ENCODE assay signal across 27 cellular contexts in genomic region chr21:14587266-14587665, GRCh38. TPM values are rescaled to one million over a fixed set of nuclear protein-coding genes. Genes with fewer than 3 reads are reported as not detected.
"Had no signal": no experiment of that assay in that cellular context is flagged by ENCODE, and none has a peak within 500 bp of the region (broad histone marks: within the 10 kb centered on the region; RNA-seq: fewer than 3 reads in every experiment).

No MANE protein-coding gene starts in this region.

- DNase-seq: activated CD4-positive, alpha-beta T cell treated with anti-CD3 and anti-CD28 coated beads for 36 hours; activated CD4-positive, alpha-beta T cell treated with anti-CD3 and anti-CD28 coated beads, Interleukin-2, amount 10 ng/mL, durations not matched to agents 7 days and 5 days; activated CD4-positive, alpha-beta T cell treated with anti-CD3 and anti-CD28 coated beads, Interleukin-2, amount 50 U/mL, for 48 hours; activated CD4-positive, CD25-positive, alpha-beta regulatory T cell; activated CD4-positive, CD25-positive, alpha-beta regulatory T cell treated with anti-CD3 and anti-CD28 coated beads, Interleukin-2, amount 50 U/mL, for 72 hours; activated CD8-positive, alpha-beta memory T cell treated with anti-CD3 and anti-CD28 coated beads for 24 hours; activated CD8-positive, alpha-beta T cell treated with anti-CD3 and anti-CD28 coated beads for 36 hours; activated effector memory CD4-positive, alpha-beta T cell treated with anti-CD3 and anti-CD28 coated beads, Interleukin-2, amount 50 U/mL, for 16 hours; activated naive CD4-positive, alpha-beta T cell treated with anti-CD3 and anti-CD28 coated beads for 36 hours; activated T-cell treated with anti-CD3 and anti-CD28 coated beads, Interleukin-2, amount 50 U/mL, for 4 hours; amniotic stem cell; anterior cingulate cortex; brain microvascular endothelial cell; colonic mucosa; effector CD8-positive, alpha-beta T cell; esophagus squamous epithelium; foreskin melanocyte; head of caudate nucleus; T-helper 2 cell had no signal

- H3K4me3 Mint-ChIP-seq: activated CD4-positive, alpha-beta T cell treated with anti-CD3 and anti-CD28 coated beads for 36 hours; activated CD4-positive, alpha-beta T cell treated with anti-CD3 and anti-CD28 coated beads, Interleukin-2, amount 10 ng/mL, durations not matched to agents 7 days and 5 days; activated CD8-positive, alpha-beta T cell treated with anti-CD3 and anti-CD28 coated beads for 36 hours; activated naive CD4-positive, alpha-beta T cell treated with anti-CD3 and anti-CD28 coated beads for 36 hours; activated naive CD8-positive, alpha-beta T cell; activated T-cell treated with anti-CD3 and anti-CD28 coated beads, Interleukin-2, amount 50 U/mL, for 4 hours had no signal

- H3K9me3 ChIP-seq: colonic mucosa, esophagus squamous epithelium had no signal

- H3K27ac Mint-ChIP-seq: activated CD4-positive, alpha-beta T cell treated with anti-CD3 and anti-CD28 coated beads for 36 hours; activated CD4-positive, alpha-beta T cell treated with anti-CD3 and anti-CD28 coated beads, Interleukin-2, amount 10 ng/mL, durations not matched to agents 7 days and 5 days; activated CD8-positive, alpha-beta T cell treated with anti-CD3 and anti-CD28 coated beads for 36 hours; activated naive CD4-positive, alpha-beta T cell treated with anti-CD3 and anti-CD28 coated beads for 36 hours; activated naive CD8-positive, alpha-beta T cell; activated T-helper 2 cell treated with anti-CD3 and anti-CD28 coated beads, Interferon-gamma antibody, Interleukin-2, Interleukin-4, amounts not matched to agents 10 μg/mL and 5 μg/mL and 100 μg/mL, durations not matched to agents 14 hours and 24 hours and 36 hours had no signal

- H3K4me3 ChIP-seq: colonic mucosa, esophagus squamous epithelium had no signal

- FAIRE-seq: astrocyte, bronchial epithelial cell, endometrium, endothelial cell of umbilical vein had no signal

- H3K9me3 Mint-ChIP-seq: activated naive CD4-positive, alpha-beta T cell treated with anti-CD3 and anti-CD28 coated beads for 36 hours; activated T-cell treated with anti-CD3 and anti-CD28 coated beads, Interleukin-2, amount 50 U/mL, for 4 hours had no signal

- H3K27me3 Mint-ChIP-seq: activated CD4-positive, alpha-beta T cell treated with anti-CD3 and anti-CD28 coated beads for 36 hours; activated CD4-positive, alpha-beta T cell treated with anti-CD3 and anti-CD28 coated beads, Interleukin-2, amount 10 ng/mL, durations not matched to agents 7 days and 5 days; activated CD8-positive, alpha-beta T cell treated with anti-CD3 and anti-CD28 coated beads for 36 hours; activated naive CD8-positive, alpha-beta T cell had no signal

- H3K4me1 ChIP-seq: colonic mucosa had no signal

- H3K36me3 ChIP-seq: brain microvascular endothelial cell, colonic mucosa, esophagus squamous epithelium had no signal

- H3K27ac ChIP-seq: brain microvascular endothelial cell, colonic mucosa, epithelial cell of prostate, esophagus squamous epithelium had no signal

- ATAC-seq: activated CD4-positive, alpha-beta T cell treated with anti-CD3 and anti-CD28 coated beads for 36 hours; activated CD8-positive, alpha-beta T cell treated with anti-CD3 and anti-CD28 coated beads for 36 hours; activated T-cell treated with anti-CD3 and anti-CD28 coated beads, Interleukin-2, amount 50 U/mL, for 4 hours had no signal

- H3K27me3 ChIP-seq: brain microvascular endothelial cell, colonic mucosa, esophagus squamous epithelium had no signal

RNA-seq across cellular contexts. Expression of gene SAMSN1, which starts 41.2 kb away (rescaled TPM):
- total RNA-seq: fibroblast of lung had no signal
- polyA plus RNA-seq: fibroblast of lung had no signal
